ENCODE assay signal across 22 cellular contexts in genomic region chr2:197947219-197947757, GRCh38.
DNase-seq lines count a peak whose midpoint lies in the region; ATAC-seq and TF ChIP-seq lines count a peak whose summit lies in the region.
"Had no signal": no experiment of that assay in that cellular context is flagged by ENCODE, and none has a peak within 500 bp of the region (broad histone marks: within the 10 kb centered on the region; RNA-seq: fewer than 3 reads in every experiment).

No MANE protein-coding gene starts in this region.

- no peak overlapping the region for H3K4me2 ChIP-seq in GM23338
- H3K4me2 ChIP-seq in trophoblast cell (ENCODE audit: low read length): no peak overlapping the region

- CTCF ChIA-PET in CD4-positive, alpha-beta memory T cell (lab: Charles Lee; ENCODE audit: partially characterized antibody): no interaction called here

- no peaks in the 10 kb centered on the region for H3F3A ChIP-seq in GM23338 (replicated peaks; ENCODE audit: low read depth)

- H3K9me2 ChIP-seq in GM23338 (ENCODE audit: insufficient read depth): no peaks in the 10 kb centered on the region

- H3K36me3 Mint-ChIP-seq in GM23338 (ENCODE audit: low read depth): no peaks in the 10 kb centered on the region
- H3K36me3 Mint-ChIP-seq in CD4-positive, alpha-beta memory T cell: peaks cover 0 to 4% of the 10 kb centered on the region in 2 donors

- no peaks in the 10 kb centered on the region for H3K79me2 ChIP-seq in GM23338 (replicated peaks; ENCODE audit: insufficient read depth)
- no peaks in the 10 kb centered on the region for H3K79me2 ChIP-seq in trophoblast cell (ENCODE audit: control insufficient read depth, insufficient read depth, low read length, poor library complexity)

- H3K9me3 ChIP-seq in NT2/D1 (ENCODE audit: insufficient read depth, low read length): no peaks in the 10 kb centered on the region
- H3K9me3 ChIP-seq in trophoblast cell (ENCODE audit: insufficient read depth, low read depth, low read length): no peaks in the 10 kb centered on the region
- H3K9me3 ChIP-seq in vagina: no peaks in the 10 kb centered on the region
- no peaks in the 10 kb centered on the region for H3K9me3 ChIP-seq in CD4-positive, alpha-beta memory T cell (ENCODE audit: control insufficient read depth in 1 of 2, low read length in 2 of 2)
- no peaks in the 10 kb centered on the region for H3K9me3 ChIP-seq in transverse colon
- H3K9me3 ChIP-seq: MG63, SJSA1 had no signal

- H2AK5ac ChIP-seq in trophoblast cell (ENCODE audit: low read length): no peak overlapping the region

- no peak overlapping the region for H3K4ac ChIP-seq in trophoblast cell (ENCODE audit: low read depth, low read length)

- no peak overlapping the region for H3K14ac ChIP-seq in trophoblast cell (ENCODE audit: low read length)

- H2BK12ac ChIP-seq in trophoblast cell (ENCODE audit: low read length): no peak overlapping the region

- no peak overlapping the region for H3K4me3 Mint-ChIP-seq in GM23338
- no peak overlapping the region for H3K4me3 Mint-ChIP-seq in CD4-positive, alpha-beta memory T cell

- H3K18ac ChIP-seq in trophoblast cell (ENCODE audit: low read length): no peak overlapping the region

- no peak for TF ChIP-seq EP300 in transverse colon (IDR thresholded peaks at IDR 0.05; ENCODE audit: low read depth)

- in situ Hi-C loops in transverse colon (cut with MboI; ENCODE audit: low pct_ligation_motif_present in 1 of 4, low pct_unique_long_range_greater_than_20kb in 1 of 4, low sequenced_read_pairs in 3 of 4): no loop called here

- no peak; the same call in 1 of the 3 replicates for ATAC-seq in GM23338
- ATAC-seq: HepG2 had no signal

- DNase-seq in GM23338 (ENCODE audit: low spot score) (peak; percentile 38), NT2/D1 (ENCODE audit: low read depth, low spot score) (peak; percentile 50), iPS DF 4.7 (ENCODE audit: extremely low read depth, low spot score) (peak; percentile 9), trophoblast cell (no peak), vagina (ENCODE audit: extremely low spot score in 2 of 2) (no peak), activated gamma-delta T cell (lab: John Stamatoyannopoulos, UW) (no peak), transverse colon (no peak)
- no peak for DNase-seq in CD4-positive, alpha-beta memory T cell
- DNase-seq: C1 segment of cervical spinal cord; Calu3; DMS79 treated with DMSO at 0.1 percent for 48 hours; KBM-7; MG63; NCI-H2029; NCI-H446 treated with DMSO at 0.1 percent for 48 hours; NCI-H526; NK-92 treated with Interleukin-12 subunit alpha and Interleukin-12 subunit beta, amount 100 ng/mL, for 24 hours; Right ventricle myocardium superior; RPMI8226 had no signal

- H3K9ac ChIP-seq in NT2/D1 (ENCODE audit: insufficient read length, low read depth): no peak overlapping the region
- H3K9ac ChIP-seq in trophoblast cell (ENCODE audit: low read length): peak overlapping the region; percentile 29

- H4K91ac ChIP-seq in trophoblast cell (ENCODE audit: low read depth, low read length): no peak overlapping the region

- H3K79me1 ChIP-seq in trophoblast cell (ENCODE audit: low read length): no peaks in the 10 kb centered on the region

- no peak overlapping the region for H2BK120ac ChIP-seq in trophoblast cell (ENCODE audit: insufficient read depth, low read length, poor library complexity)

- H3K27ac ChIP-seq in GM23338 (ENCODE audit: low read depth): no peak overlapping the region
- peak overlapping the region; percentile 24 for H3K27ac ChIP-seq in trophoblast cell (ENCODE audit: low read depth, low read length)
- no peak overlapping the region for H3K27ac ChIP-seq in vagina
- H3K27ac ChIP-seq in CD4-positive, alpha-beta memory T cell (ENCODE audit: low read depth, low read length): no peak overlapping the region
- no peak overlapping the region for H3K27ac ChIP-seq in transverse colon
- H3K27ac ChIP-seq: HL-60, SJSA1 had no signal

- no peak overlapping the region; the same call in 1 of the 2 replicates for H3K27ac Mint-ChIP-seq in GM23338
- H3K27ac Mint-ChIP-seq in CD4-positive, alpha-beta memory T cell: peak overlapping the region in 1 of 7 donors; percentile 8

- peak overlapping the region; percentile 22 for H3K23ac ChIP-seq in trophoblast cell (ENCODE audit: low read length)

- H4K8ac ChIP-seq in trophoblast cell (ENCODE audit: low read depth, low read length): no peak overlapping the region

- H3K4me1 ChIP-seq in GM23338 (ENCODE audit: insufficient read depth): peaks cover 13% of the 10 kb centered on the region
- H3K4me1 ChIP-seq in NT2/D1 (ENCODE audit: insufficient read depth, insufficient read length): no peaks in the 10 kb centered on the region
- H3K4me1 ChIP-seq in trophoblast cell (ENCODE audit: control insufficient read depth in 1 of 2, insufficient read depth in 2 of 2, low read length in 2 of 2): peaks cover 0 to 8% of the 10 kb centered on the region in 2 experiments
- peaks cover 17% of the 10 kb centered on the region for H3K4me1 ChIP-seq in vagina
- no peaks in the 10 kb centered on the region for H3K4me1 ChIP-seq in CD4-positive, alpha-beta memory T cell (ENCODE audit: insufficient read depth, low read length)
- H3K4me1 ChIP-seq in transverse colon: peaks cover 0 to 7% (median 3%) of the 10 kb centered on the region in 4 donors
- H3K4me1 ChIP-seq: SJSA1 had no signal

- no peak for TF ChIP-seq POLR2A in vagina (IDR thresholded peaks at IDR 0.05)
- TF ChIP-seq POLR2A in transverse colon (IDR thresholded peaks at IDR 0.05): no peak

- no peaks in the 10 kb centered on the region for H3K9me3 Mint-ChIP-seq in GM23338
- peaks cover 0 to 3% (median 0%) of the 10 kb centered on the region in 8 donors for H3K9me3 Mint-ChIP-seq in CD4-positive, alpha-beta memory T cell

- no peaks in the 10 kb centered on the region for H4K20me1 ChIP-seq in GM23338 (replicated peaks; ENCODE audit: insufficient read depth)

- no peaks in the 10 kb centered on the region for H3K27me3 Mint-ChIP-seq in GM23338 (ENCODE audit: insufficient read depth, low read depth, poor library complexity)
- H3K27me3 Mint-ChIP-seq in CD4-positive, alpha-beta memory T cell: no peaks in the 10 kb centered on the region

- no peaks in the 10 kb centered on the region for H3K27me3 ChIP-seq in GM23338 (ENCODE audit: insufficient read depth)
- no peaks in the 10 kb centered on the region for H3K27me3 ChIP-seq in NT2/D1 (ENCODE audit: insufficient read depth, insufficient read length)
- no peaks in the 10 kb centered on the region for H3K27me3 ChIP-seq in trophoblast cell (ENCODE audit: insufficient read depth, low read length)
- no peaks in the 10 kb centered on the region for H3K27me3 ChIP-seq in vagina
- H3K27me3 ChIP-seq in CD4-positive, alpha-beta memory T cell (ENCODE audit: insufficient read depth, low read length): no peaks in the 10 kb centered on the region
- no peaks in the 10 kb centered on the region for H3K27me3 ChIP-seq in transverse colon
- H3K27me3 ChIP-seq: MG63, SJSA1 had no signal

- H4K12ac ChIP-seq in trophoblast cell (ENCODE audit: low read depth, low read length): no peak overlapping the region

- H3K36me3 ChIP-seq in GM23338 (ENCODE audit: insufficient read depth) (no peaks in the 10 kb centered on the region), NT2/D1 (ENCODE audit: insufficient read depth, insufficient read length, low read length) (no peaks in the 10 kb centered on the region), trophoblast cell (ENCODE audit: control insufficient read depth in 1 of 2, insufficient read depth in 2 of 2, low read length in 2 of 2) (no peaks in the 10 kb centered on the region), vagina (no peaks in the 10 kb centered on the region), transverse colon (no peaks in the 10 kb centered on the region)
- no peaks in the 10 kb centered on the region for H3K36me3 ChIP-seq in CD4-positive, alpha-beta memory T cell (ENCODE audit: insufficient read depth, low read length)
- H3K36me3 ChIP-seq: MG63, SJSA1 had no signal

- H2AFZ ChIP-seq in GM23338: no peak overlapping the region
- H2AFZ ChIP-seq in trophoblast cell (ENCODE audit: insufficient read depth, low read length, poor library complexity): no peak overlapping the region

- intact Hi-C loops in vagina (cut with DNase I) (no loop called here), transverse colon (cut with DNase I; ENCODE audit: low total_unique reads) (no loop called here)
- intact Hi-C loops in CD4-positive, alpha-beta memory T cell (cut with micrococcal nuclease): no loop called here

- no peak overlapping the region for H2BK5ac ChIP-seq in trophoblast cell (ENCODE audit: low read depth, low read length, poor library complexity)

- WGBS in trophoblast cell (ENCODE audit: extremely low coverage, insufficient coverage, insufficient read length): no CpG with 5 or more reads among the region's 3 CpGs
- 81 to 85% methylated on average over 3 of the region's 3 CpGs for whole genome bisulfite sequencing in transverse colon (ENCODE audit: low coverage in 1 of 2), 2 donors

- POLR2A ChIA-PET in CD4-positive, alpha-beta memory T cell (lab: Charles Lee; ENCODE audit: partially characterized antibody): interaction anchor here (0.6 kb wide), 1 partner anchor 143 kb away, joined by 3 read pairs; the partner anchor contains the start of gene PLCL1

- H3K4me3 ChIP-seq in GM23338 (no peak overlapping the region), NT2/D1 (ENCODE audit: insufficient read length, low read depth) (no peak overlapping the region), trophoblast cell (ENCODE audit: low read depth, low read length) (no peak overlapping the region), vagina (no peak overlapping the region), transverse colon (no peak overlapping the region)
- no peak overlapping the region for H3K4me3 ChIP-seq in CD4-positive, alpha-beta memory T cell (ENCODE audit: low read length in 2 of 2)
- H3K4me3 ChIP-seq: MG63, SJSA1 had no signal

- TF ChIP-seq CTCF in GM23338 (conservative IDR thresholded peaks at IDR 0.05; ENCODE audit: low read depth in 2 of 2) (no peak), vagina (IDR thresholded peaks at IDR 0.05) (no peak), transverse colon (IDR thresholded peaks at IDR 0.05) (no peak)

- H3K4me1 Mint-ChIP-seq in GM23338: peaks cover 21% of the 10 kb centered on the region
- peaks cover 27 to 69% (median 48%) of the 10 kb centered on the region in 4 donors for H3K4me1 Mint-ChIP-seq in CD4-positive, alpha-beta memory T cell

TF ChIP-seq in GM23338, 12 proteins besides CTCF, POLR2A, EP300 and RAD21 (continues in another document):
- TF ChIP-seq ZNF114 (CRISPR knock-in tag; IDR thresholded peaks at IDR 0.05): no peak

Comparison
In these comparisons a context has a peak if more than half of its experiments do, and no peak if none do; other contexts are left out.
1. DNase-seq: peak in GM23338 (single experiment), NT2/D1 (single experiment) and iPS DF 4.7 (single experiment); none in trophoblast cell (0 of 2), vagina (0 of 2), activated gamma-delta T cell (single experiment), CD4-positive, alpha-beta memory T cell (0 of 5) and transverse colon (single experiment).